In genomic region chr11:96234866-96235441, GRCh38 we compare ENCODE assay signal across 15 cellular contexts.
DNase-seq lines count a peak whose midpoint lies in the region; ATAC-seq, FAIRE-seq and TF ChIP-seq lines count a peak whose summit lies in the region.
"Had no signal": no experiment of that assay in that cellular context is flagged by ENCODE, and none has a peak within 500 bp of the region (broad histone marks: within the 10 kb centered on the region; RNA-seq: fewer than 3 reads in every experiment).

No MANE protein-coding gene starts in this region.

- no peak for TF ChIP-seq POLR2A in GM12878 (IDR thresholded peaks at IDR 0.05; ENCODE audit: low read depth, low read length)

- SMC1A ChIA-PET in GM12878 (lab: Charles Lee; ENCODE audit: uncharacterized antibody, unreplicated experiment): interaction anchor here (0.6 to 11.7 kb wide), 10 partner anchors 9 to 181 kb away, joined by 3 to 189 read pairs (median 4); partner anchors contain the start of gene MAML2

- H3K4me2 ChIP-seq in GM12878 (ENCODE audit: control insufficient read depth, insufficient read depth) (peak overlapping the region; percentile 31), smooth muscle cell (peak overlapping the region; percentile 68), MM.1S (ENCODE audit: low read depth, low read length) (no peak overlapping the region)

- in situ Hi-C loops in GM12878 (cut with MboI): no loop called here

- H3K4me1 Mint-ChIP-seq in activated CD4-positive, alpha-beta T cell treated with anti-CD3 and anti-CD28 coated beads, Interleukin-2, amount 10 ng/mL, durations not matched to agents 7 days and 5 days: peaks cover 42% of the 10 kb centered on the region
- peaks cover 23% of the 10 kb centered on the region for H3K4me1 Mint-ChIP-seq in HFFc6 (ENCODE audit: low read depth)

- TF ChIP-seq CTCF in HFFc6 (IDR thresholded peaks at IDR 0.05) (no peak), GM12878 (IDR thresholded peaks at IDR 0.05 in 2 of 3, conservative IDR thresholded peaks at IDR 0.05 in 1 of 3; ENCODE audit: control insufficient read depth in 2 of 3, extremely low read depth in 1 of 3, insufficient read depth in 1 of 3, low read depth in 3 of 3, low read length in 3 of 3) (no peak), smooth muscle cell (IDR thresholded peaks at IDR 0.05; ENCODE audit: borderline replicate concordance, insufficient read depth, poor library complexity, severe bottlenecking) (no peak), MM.1S (IDR thresholded peaks at IDR 0.05; ENCODE audit: low read length) (no peak)

- CTCF ChIA-PET in activated CD4-positive, alpha-beta T cell treated with anti-CD3 and anti-CD28 coated beads, Interleukin-2, amount 10 ng/mL, durations not matched to agents 7 days and 5 days (lab: Charles Lee): interaction anchor here (1.3 to 4.5 kb wide), 4 partner anchors 10 to 109 kb away, joined by 3 to 28 read pairs (median 10); partner anchors contain the start of gene MAML2
- CTCF ChIA-PET in GM12878 (lab: Yijun Ruan, JAX): interaction anchor here (0.9 to 6.5 kb wide), 4 partner anchors 10 to 159 kb away, joined by 3 to 46 read pairs (median 4); partner anchors contain the start of gene MAML2

- H3K79me2 ChIP-seq in GM12878 (ENCODE audit: control insufficient read depth, insufficient read depth, low read length): peaks cover 23% of the 10 kb centered on the region
- peaks cover 96% of the 10 kb centered on the region for H3K79me2 ChIP-seq in smooth muscle cell (ENCODE audit: low read depth)
- peaks cover 44% of the 10 kb centered on the region for H3K79me2 ChIP-seq in MM.1S (ENCODE audit: low read length)

- TF ChIP-seq EP300 in GM12878 (IDR thresholded peaks at IDR 0.05; ENCODE audit: borderline replicate concordance in 1 of 2, control insufficient read depth in 1 of 2, low read depth in 2 of 2, low read length in 2 of 2): no peak

- H3K27ac ChIP-seq in GM12878 (ENCODE audit: control insufficient read depth, insufficient read depth) (peak overlapping the region; percentile 53), smooth muscle cell (ENCODE audit: low read depth) (peak overlapping the region; percentile 90), MM.1S (ENCODE audit: low read length) (no peak overlapping the region)

- H3K4me3 ChIP-seq in GM12878 (no peak overlapping the region), smooth muscle cell (peak overlapping the region; percentile 5), MM.1S (ENCODE audit: low read length) (no peak overlapping the region)
- H3K4me3 ChIP-seq: tibial nerve had no signal

- H2AFZ ChIP-seq in GM12878 (ENCODE audit: control insufficient read depth, low read depth, low read length) (no peak overlapping the region), smooth muscle cell (ENCODE audit: low read depth) (no peak overlapping the region), MM.1S (ENCODE audit: low read length) (no peak overlapping the region)

- H3K9me3 ChIP-seq in GM12878 (replicated peaks; ENCODE audit: control insufficient read depth, insufficient read depth, low read length) (no peaks in the 10 kb centered on the region; the same call in 1 of the 3 replicates), smooth muscle cell (replicated peaks; ENCODE audit: low read depth) (no peaks in the 10 kb centered on the region), MM.1S (replicated peaks; ENCODE audit: insufficient read depth, low read length) (no peaks in the 10 kb centered on the region)
- H3K9me3 ChIP-seq: tibial nerve had no signal

- H3K4me3 Mint-ChIP-seq in activated CD4-positive, alpha-beta T cell treated with anti-CD3 and anti-CD28 coated beads, Interleukin-2, amount 10 ng/mL, durations not matched to agents 7 days and 5 days: peak overlapping the region; percentile 31
- H3K4me3 Mint-ChIP-seq in HFFc6: peak overlapping the region; percentile 35; the same call in 1 of the 2 replicates

- no peak for DNase-seq in activated CD4-positive, alpha-beta T cell treated with anti-CD3 and anti-CD28 coated beads, Interleukin-2, amount 10 ng/mL, durations not matched to agents 7 days and 5 days
- DNase-seq in activated CD4-positive, alpha-beta T cell treated with anti-CD3 and anti-CD28 coated beads for 4 hours: no peak
- DNase-seq in HFFc6: peak; percentile 81
- DNase-seq in GM12878 (ENCODE audit: low read depth, low spot score): no peak
- DNase-seq in smooth muscle cell (lab: John Stamatoyannopoulos, UW; ENCODE audit: unreplicated experiment): no peak
- DNase-seq in MM.1S: no peak
- DNase-seq in NCI-H1694 (lab: John Stamatoyannopoulos, UW): no peak
- DNase-seq: activated CD4-positive, alpha-beta T cell treated with anti-CD3 and anti-CD28 coated beads, Interleukin-2, amount 50 U/mL, for 1 hour; hypothalamus; left ventricle myocardium superior; NCI-H1105; T-cell had no signal

- RAD21 ChIA-PET in GM12878 (lab: Charles Lee; ENCODE audit: unreplicated experiment): interaction anchor here (0.6 to 4.6 kb wide), 5 partner anchors 39 to 398 kb away, joined by 3 to 37 read pairs (median 3); partner anchors contain the start of gene MAML2

- BruUV-seq in GM12878 (replicated peaks; lab: Mats Ljungman, UMichigan): no TSS peak

- intact Hi-C loops in GM12878 (cut with micrococcal nuclease; ENCODE audit: unreplicated experiment): no loop called here

- peak overlapping the region; percentile 82 for H3K27ac Mint-ChIP-seq in activated CD4-positive, alpha-beta T cell treated with anti-CD3 and anti-CD28 coated beads, Interleukin-2, amount 10 ng/mL, durations not matched to agents 7 days and 5 days
- peak overlapping the region; percentile 76 for H3K27ac Mint-ChIP-seq in HFFc6

- H3K27me3 Mint-ChIP-seq in activated CD4-positive, alpha-beta T cell treated with anti-CD3 and anti-CD28 coated beads, Interleukin-2, amount 10 ng/mL, durations not matched to agents 7 days and 5 days: no peaks in the 10 kb centered on the region
- H3K27me3 Mint-ChIP-seq in HFFc6 (ENCODE audit: insufficient read depth): peaks cover 3% of the 10 kb centered on the region; the same call in 1 of the 2 replicates
- H3K27me3 Mint-ChIP-seq: T-cell had no signal

- H3K36me3 Mint-ChIP-seq in activated CD4-positive, alpha-beta T cell treated with anti-CD3 and anti-CD28 coated beads, Interleukin-2, amount 10 ng/mL, durations not matched to agents 7 days and 5 days (ENCODE audit: low read depth): peaks cover 23% of the 10 kb centered on the region
- H3K36me3 Mint-ChIP-seq in HFFc6 (ENCODE audit: low read depth): peaks cover 24% of the 10 kb centered on the region

- H3K9ac ChIP-seq in GM12878 (ENCODE audit: control insufficient read depth, insufficient read depth, low read length) (no peak overlapping the region), smooth muscle cell (ENCODE audit: low read depth) (peak overlapping the region; percentile 45), MM.1S (ENCODE audit: low read length) (no peak overlapping the region)

- FAIRE-seq in GM12878 (lab: Jason Lieb, UNC): no peak
- FAIRE-seq: colon had no signal

- H3K9me3 Mint-ChIP-seq in activated CD4-positive, alpha-beta T cell treated with anti-CD3 and anti-CD28 coated beads, Interleukin-2, amount 10 ng/mL, durations not matched to agents 7 days and 5 days: peaks cover 3% of the 10 kb centered on the region
- no peaks in the 10 kb centered on the region for H3K9me3 Mint-ChIP-seq in HFFc6
- H3K9me3 Mint-ChIP-seq: T-cell had no signal

- no peak for TF ChIP-seq RAD21 in GM12878 (IDR thresholded peaks at IDR 0.05; ENCODE audit: insufficient read depth, low read depth, low read length)

- peaks cover 36% of the 10 kb centered on the region for H3F3A ChIP-seq in smooth muscle cell (ENCODE audit: low read depth)
- no peaks in the 10 kb centered on the region for H3F3A ChIP-seq in MM.1S (ENCODE audit: insufficient read depth, low read length)

- H3K4me1 ChIP-seq in GM12878 (ENCODE audit: control insufficient read depth, insufficient read depth, low read length) (peaks cover 10% of the 10 kb centered on the region), smooth muscle cell (ENCODE audit: low read depth) (peaks cover 50% of the 10 kb centered on the region), MM.1S (ENCODE audit: low read length) (no peaks in the 10 kb centered on the region)

- POLR2A ChIA-PET in activated CD4-positive, alpha-beta T cell treated with anti-CD3 and anti-CD28 coated beads, Interleukin-2, amount 10 ng/mL, durations not matched to agents 7 days and 5 days (lab: Charles Lee): no interaction called here
- POLR2A ChIA-PET in GM12878 (lab: Charles Lee): interaction anchor here (0.7 kb wide), 1 partner anchor 8 kb away, joined by 3 read pairs; no protein-coding TSS in a partner anchor

- H3K9me2 ChIP-seq in MM.1S (replicated peaks; ENCODE audit: insufficient read depth, low read length): no peaks in the 10 kb centered on the region

- H3K27me3 ChIP-seq in GM12878 (replicated peaks in 1 of 2; ENCODE audit: control insufficient read depth in 2 of 2, insufficient read depth in 2 of 2, low read length in 1 of 2) (no peaks in the 10 kb centered on the region), smooth muscle cell (ENCODE audit: low read depth) (no peaks in the 10 kb centered on the region), MM.1S (replicated peaks; ENCODE audit: insufficient read depth, low read length) (no peaks in the 10 kb centered on the region)
- H3K27me3 ChIP-seq: tibial nerve had no signal

- WGBS in GM12878 (ENCODE audit: insufficient coverage, insufficient replicate concordance, low lambda C conversion rate, missing lambda C conversion rate): 84% methylated on average over 1 of the region's 1 CpG
- 11% methylated on average over 1 of the region's 1 CpG for WGBS in smooth muscle cell (ENCODE audit: low lambda C conversion rate)

- no peaks in the 10 kb centered on the region; a peak in 1 of 4 replicates for H3K36me3 ChIP-seq in GM12878 (ENCODE audit: control insufficient read depth in 2 of 2, insufficient read depth in 2 of 2, low read length in 1 of 2)
- no peaks in the 10 kb centered on the region for H3K36me3 ChIP-seq in smooth muscle cell (ENCODE audit: low read depth)
- no peaks in the 10 kb centered on the region for H3K36me3 ChIP-seq in MM.1S (replicated peaks; ENCODE audit: insufficient read depth, low read length)
- H3K36me3 ChIP-seq: tibial nerve had no signal

- ATAC-seq in GM12878: no peak
- no peak for ATAC-seq in GM18517 (IDR thresholded peaks at IDR 0.05; ENCODE audit: unreplicated experiment)
- ATAC-seq: left ventricle myocardium superior had no signal

- H4K20me1 ChIP-seq in GM12878 (ENCODE audit: control insufficient read depth, insufficient read depth) (no peaks in the 10 kb centered on the region), smooth muscle cell (ENCODE audit: low read depth) (no peaks in the 10 kb centered on the region), MM.1S (ENCODE audit: insufficient read depth, low read length) (no peaks in the 10 kb centered on the region)
